ENCODE assay signal across 16 cellular contexts in the genomic region with DNA sequence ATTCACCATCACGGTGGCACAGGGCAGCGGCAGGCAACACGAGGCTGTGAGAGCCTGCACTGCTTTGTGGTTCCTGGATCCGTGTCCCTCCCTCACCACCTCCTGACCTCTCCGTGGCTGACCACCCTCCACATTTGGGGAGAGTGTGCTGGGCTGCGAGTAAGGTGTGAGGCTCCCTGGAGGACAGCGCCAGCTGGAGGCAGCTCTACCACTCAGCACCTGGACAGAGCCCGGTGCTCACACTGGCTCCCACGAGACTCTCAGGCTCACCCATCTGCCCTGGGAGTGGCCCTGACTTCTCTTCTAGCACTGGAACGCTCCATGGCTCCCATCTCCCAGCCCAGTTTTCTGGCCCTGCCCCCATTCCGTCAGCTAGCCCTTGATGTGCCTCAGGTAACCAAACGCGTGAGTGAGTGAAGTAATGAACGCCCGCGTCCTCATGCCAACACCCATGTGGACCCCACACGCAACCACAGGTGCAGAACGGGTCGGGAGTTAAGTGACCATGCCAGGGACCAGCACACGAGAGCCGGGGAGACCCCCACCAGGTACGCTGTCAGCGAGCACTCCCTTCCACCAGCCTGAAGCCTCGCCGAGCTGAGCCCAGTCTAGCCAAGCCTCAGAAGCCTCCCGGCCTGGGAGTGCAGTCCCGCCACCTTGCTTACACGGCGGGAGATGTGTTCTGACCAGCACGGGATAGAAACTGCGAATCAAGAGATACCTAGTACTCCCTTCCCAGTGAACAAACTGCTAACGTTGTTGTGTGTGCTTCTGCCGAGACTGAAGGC.
"Had no signal": no experiment of that assay in that cellular context is flagged by ENCODE, and none has a peak within 500 bp of the region (broad histone marks: within the 10 kb centered on the region; RNA-seq: fewer than 3 reads in every experiment).

No MANE protein-coding gene starts in this region.

- H3K27me3 ChIP-seq: adrenal gland, colonic mucosa, pancreas had no signal

- H3K27ac ChIP-seq: adrenal gland, colonic mucosa, pancreas had no signal

- H3K27ac Mint-ChIP-seq: activated CD4-positive, alpha-beta memory T cell treated with anti-CD3 and anti-CD28 coated beads, Interleukin-2, amount 10 ng/mL, durations not matched to agents 7 days and 5 days; activated CD4-positive, alpha-beta T cell treated with anti-CD3 and anti-CD28 coated beads for 36 hours; activated naive CD4-positive, alpha-beta T cell treated with anti-CD3 and anti-CD28 coated beads, Interleukin-2, amount 50 U/mL, for 24 hours; activated T-cell treated with anti-CD3 and anti-CD28 coated beads, Interleukin-2, amount 50 U/mL, for 24 hours; T-cell had no signal

- ATAC-seq: activated CD4-positive, alpha-beta T cell treated with anti-CD3 and anti-CD28 coated beads for 36 hours; pancreas; T-cell had no signal

- H3K9me3 ChIP-seq: adrenal gland, colonic mucosa, pancreas had no signal

- H3K4me1 Mint-ChIP-seq: neural crest cell had no signal

- H3K4me1 ChIP-seq: adrenal gland, colonic mucosa, pancreas had no signal

- H3K36me3 ChIP-seq: adrenal gland, colonic mucosa, pancreas had no signal

- DNase-seq: activated CD4-positive, alpha-beta memory T cell treated with anti-CD3 and anti-CD28 coated beads, Interleukin-2, amount 10 ng/mL, durations not matched to agents 7 days and 5 days; activated CD4-positive, alpha-beta T cell treated with anti-CD3 and anti-CD28 coated beads for 36 hours; activated T-cell treated with anti-CD3 and anti-CD28 coated beads, Interleukin-2, amount 50 U/mL, for 24 hours; adrenal gland; caudate nucleus; colonic mucosa; foreskin fibroblast; glutamatergic neuron; immature natural killer cell; midbrain; pancreas; stimulated activated CD4-positive, alpha-beta T cell treated with anti-CD3 and anti-CD28 coated beads, Interleukin-1b, Interleukin-23, amount 100 ng/mL, for 48 hours; T-cell; T-helper 9 cell had no signal

- H3K4me3 ChIP-seq: adrenal gland, colonic mucosa, pancreas had no signal

- H3K4me3 Mint-ChIP-seq: activated CD4-positive, alpha-beta memory T cell treated with anti-CD3 and anti-CD28 coated beads, Interleukin-2, amount 10 ng/mL, durations not matched to agents 7 days and 5 days; activated CD4-positive, alpha-beta T cell treated with anti-CD3 and anti-CD28 coated beads for 36 hours; activated naive CD4-positive, alpha-beta T cell treated with anti-CD3 and anti-CD28 coated beads, Interleukin-2, amount 50 U/mL, for 24 hours; activated T-cell treated with anti-CD3 and anti-CD28 coated beads, Interleukin-2, amount 50 U/mL, for 24 hours; immature natural killer cell; neural crest cell; T-cell had no signal

- H3K27me3 Mint-ChIP-seq: activated CD4-positive, alpha-beta memory T cell treated with anti-CD3 and anti-CD28 coated beads, Interleukin-2, amount 10 ng/mL, durations not matched to agents 7 days and 5 days had no signal

- H3K9me3 Mint-ChIP-seq: activated CD4-positive, alpha-beta memory T cell treated with anti-CD3 and anti-CD28 coated beads, Interleukin-2, amount 10 ng/mL, durations not matched to agents 7 days and 5 days; neural crest cell had no signal
